In the genomic region with DNA sequence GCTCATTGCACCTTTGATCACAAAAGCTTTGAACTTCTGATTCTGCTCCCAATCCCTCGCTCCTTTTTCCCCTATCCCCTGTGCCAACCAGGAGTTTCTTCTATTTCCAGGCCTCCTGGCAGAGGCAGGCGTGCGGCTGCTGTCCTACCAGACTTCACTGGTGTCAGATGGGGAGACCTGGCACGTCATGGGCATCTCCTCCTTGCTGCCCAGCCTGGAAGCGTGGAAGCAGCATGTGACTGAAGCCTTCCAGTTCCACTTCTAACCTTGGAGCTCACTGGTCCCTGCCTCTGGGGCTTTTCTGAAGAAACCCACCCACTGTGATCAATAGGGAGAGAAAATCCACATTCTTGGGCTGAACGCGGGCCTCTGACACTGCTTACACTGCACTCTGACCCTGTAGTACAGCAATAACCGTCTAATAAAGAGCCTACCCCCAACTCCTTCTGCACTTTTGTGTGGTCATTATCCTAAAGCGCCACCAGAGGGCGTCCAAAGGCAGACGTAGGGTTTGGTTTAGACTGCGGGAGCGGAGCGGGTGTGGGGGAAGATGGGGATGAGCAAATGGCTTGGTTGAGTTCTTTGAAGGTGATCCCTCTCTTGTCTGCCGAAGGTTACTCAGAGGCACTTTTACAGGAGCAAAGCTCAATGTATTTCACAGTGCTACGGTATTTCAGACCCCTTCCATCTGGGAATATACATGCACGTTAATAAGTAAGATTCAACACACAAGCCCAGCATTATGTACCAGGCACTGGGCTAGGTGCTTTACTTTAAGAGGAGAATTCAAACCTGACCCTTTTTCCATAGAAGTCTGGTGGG, we compare ENCODE assay signal across 8 cellular contexts. TPM values are rescaled to one million over a fixed set of nuclear protein-coding genes. Genes with fewer than 3 reads are reported as not detected.
A peak's percentile ranks its signal among the peaks of the same experiment; 100 is the strongest.
DNase-seq lines count a peak whose midpoint lies in the region; ATAC-seq, FAIRE-seq and TF ChIP-seq lines count a peak whose summit lies in the region.

No MANE protein-coding gene starts in this region.

- no peaks in the 10 kb centered on the region for H4K20me1 ChIP-seq in endothelial cell of umbilical vein (replicated peaks; ENCODE audit: control insufficient read depth, extremely low read depth, insufficient read depth, low read length)

- H3K79me2 ChIP-seq in endothelial cell of umbilical vein (ENCODE audit: control insufficient read depth, insufficient read depth, low read length), result no peaks in the 10 kb centered on the region

- FAIRE-seq in endothelial cell of umbilical vein (lab: Jason Lieb, UNC), result peak; percentile 91

- no peak overlapping the region for H3K4me2 ChIP-seq in endothelial cell of umbilical vein (ENCODE audit: insufficient read depth, low read length)

- BruUV-seq in endothelial cell of umbilical vein (replicated peaks; lab: Mats Ljungman, UMichigan), result no TSS peak

- CTCF ChIA-PET in activated CD8-positive, alpha-beta T cell treated with anti-CD3 and anti-CD28 coated beads for 36 hours (lab: Charles Lee), result interaction anchor here (0.6 to 4.3 kb wide), 31 partner anchors 9 to 224 kb away, joined by 3 to 28 read pairs (median 4); partner anchors contain the start of genes HMGCS2 and PHGDH
- CTCF ChIA-PET in endothelial cell of umbilical vein (lab: Charles Lee), result interaction anchor here (0.6 to 3.6 kb wide), 33 partner anchors 8 to 194 kb away, joined by 3 to 28 read pairs (median 3); partner anchors contain the start of genes HMGCS2, PHGDH and REG4

- H3K36me3 ChIP-seq in endothelial cell of umbilical vein (ENCODE audit: control insufficient read depth in 2 of 2, extremely low read depth in 1 of 2, insufficient read depth in 2 of 2, low read length in 2 of 2) (no peaks in the 10 kb centered on the region), mucosa of descending colon (ENCODE audit: low read depth) (no peaks in the 10 kb centered on the region)

- in situ Hi-C loops in GM13976 (cut with MboI; ENCODE audit: low sequenced_read_pairs, unreplicated experiment), result no loop called here

- POLR2A ChIA-PET in activated CD8-positive, alpha-beta T cell treated with anti-CD3 and anti-CD28 coated beads for 36 hours (lab: Charles Lee), result interaction anchor here (0.6 to 5.9 kb wide), 4 partner anchors 12 to 125 kb away, joined by 3 to 43 read pairs (median 3); no protein-coding TSS in a partner anchor
- POLR2A ChIA-PET in endothelial cell of umbilical vein (lab: Charles Lee), result no interaction called here

- H3K27ac ChIP-seq in 22Rv1 (peak overlapping the region; percentile 27; the same call in 1 of the 2 replicates), endothelial cell of umbilical vein (ENCODE audit: insufficient read depth, low read depth, low read length) (no peak overlapping the region)

- no peaks in the 10 kb centered on the region for H3K9me1 ChIP-seq in endothelial cell of umbilical vein (replicated peaks; ENCODE audit: control insufficient read depth, extremely low read depth, insufficient read depth, low read length)

- DNase-seq in GM13976 (ENCODE audit: low spot score) (peak; percentile 76), NCI-H69 (lab: John Stamatoyannopoulos, UW) (peak; percentile 57), endothelial cell of umbilical vein (ENCODE audit: low read depth, low spot score) (peak; percentile 60), mucosa of descending colon (peak in 2 of 3 donors; percentile 64 to 67)
- DNase-seq in activated CD8-positive, alpha-beta T cell treated with anti-CD3 and anti-CD28 coated beads for 36 hours, result peak; percentile 76
- peak; percentile 16 for DNase-seq in stimulated activated CD8-positive, alpha-beta memory T cell treated with anti-CD3 and anti-CD28 coated beads, Interleukin-7, amount 100 ng/mL, for 24 hours (ENCODE audit: low read depth)

- TF ChIP-seq CTCF in 22Rv1 (IDR thresholded peaks at IDR 0.05) (peak; percentile 89), GM13976 (IDR thresholded peaks at IDR 0.05; ENCODE audit: borderline replicate concordance, control extremely low read depth, extremely low read depth, insufficient read depth, missing control alignments) (peak; percentile 84), endothelial cell of umbilical vein (IDR thresholded peaks at IDR 0.05; ENCODE audit: extremely low read depth in 1 of 2, insufficient read depth in 1 of 2, low read depth in 1 of 2, low read length in 2 of 2) (peak; percentile 83 to 85), mucosa of descending colon (IDR thresholded peaks at IDR 0.05) (peak; percentile 53)
- peak; percentile 79 for TF ChIP-seq CTCF in activated CD8-positive, alpha-beta T cell treated with anti-CD3 and anti-CD28 coated beads for 36 hours (IDR thresholded peaks at IDR 0.05)

- no peaks in the 10 kb centered on the region for H3K9me3 Mint-ChIP-seq in activated CD8-positive, alpha-beta T cell treated with anti-CD3 and anti-CD28 coated beads for 36 hours

- no peak overlapping the region for H3K27ac Mint-ChIP-seq in activated CD8-positive, alpha-beta T cell treated with anti-CD3 and anti-CD28 coated beads for 36 hours

- H3K4me3 Mint-ChIP-seq in activated CD8-positive, alpha-beta T cell treated with anti-CD3 and anti-CD28 coated beads for 36 hours, result no peak overlapping the region

- H3K27me3 ChIP-seq in endothelial cell of umbilical vein (ENCODE audit: control insufficient read depth in 2 of 2, insufficient read depth in 2 of 2, low read length in 2 of 2), result peaks cover 0 to 2% of the 10 kb centered on the region in 2 experiments

- no peaks in the 10 kb centered on the region for H3K4me1 ChIP-seq in endothelial cell of umbilical vein (ENCODE audit: control insufficient read depth, extremely low read depth, insufficient read depth, low read length)
- no peaks in the 10 kb centered on the region for H3K4me1 ChIP-seq in mucosa of descending colon (ENCODE audit: low read depth)

- intact Hi-C loops in activated CD8-positive, alpha-beta T cell treated with anti-CD3 and anti-CD28 coated beads for 36 hours (cut with micrococcal nuclease), result no loop called here
- intact Hi-C loops in endothelial cell of umbilical vein (cut with micrococcal nuclease) (loop anchor here (2.0 kb wide), 1 partner anchor 131 kb away; no protein-coding TSS in a partner anchor), mucosa of descending colon (cut with DNase I, micrococcal nuclease) (no loop called here)

- H2AFZ ChIP-seq in endothelial cell of umbilical vein (ENCODE audit: low read depth, low read length), result no peak overlapping the region

- no peak overlapping the region for H3K9ac ChIP-seq in endothelial cell of umbilical vein (replicated peaks; ENCODE audit: extremely low read depth, insufficient read depth, low read length)

- ATAC-seq in HG03378 (IDR thresholded peaks at IDR 0.05; ENCODE audit: unreplicated experiment) (peak; percentile 75), mucosa of descending colon (peak; percentile 86)
- ATAC-seq in activated CD8-positive, alpha-beta T cell treated with anti-CD3 and anti-CD28 coated beads for 36 hours, result peak; percentile 78

- peaks cover 30% of the 10 kb centered on the region for H3K36me3 Mint-ChIP-seq in activated CD8-positive, alpha-beta T cell treated with anti-CD3 and anti-CD28 coated beads for 36 hours (ENCODE audit: low read depth)

- no peaks in the 10 kb centered on the region for H3K9me3 ChIP-seq in endothelial cell of umbilical vein (replicated peaks; ENCODE audit: control insufficient read depth, insufficient read depth, low read length)
- H3K9me3 ChIP-seq in mucosa of descending colon, result no peaks in the 10 kb centered on the region

- dilution Hi-C loops in endothelial cell of umbilical vein (cut with MboI; ENCODE audit: extremely low pct_ligation_motif_present, low sequenced_read_pairs), result no loop called here

- no peaks in the 10 kb centered on the region for H3K27me3 Mint-ChIP-seq in activated CD8-positive, alpha-beta T cell treated with anti-CD3 and anti-CD28 coated beads for 36 hours

- TF ChIP-seq POLR2A in endothelial cell of umbilical vein (IDR thresholded peaks at IDR 0.05; ENCODE audit: low read depth, low read length), result no peak

- H3K4me3 ChIP-seq in endothelial cell of umbilical vein (replicated peaks in 1 of 3; ENCODE audit: insufficient read depth in 1 of 3, low read depth in 1 of 3, low read length in 3 of 3) (no peak overlapping the region), mucosa of descending colon (no peak overlapping the region)

- H3K4me1 Mint-ChIP-seq in activated CD8-positive, alpha-beta T cell treated with anti-CD3 and anti-CD28 coated beads for 36 hours (ENCODE audit: low read depth), result peaks cover 22% of the 10 kb centered on the region

TF ChIP-seq in endothelial cell of umbilical vein, 7 proteins besides CTCF, POLR2A, EP300 and RAD21 (continues in another document):
- no peak for TF ChIP-seq POLR2AphosphoS5 (IDR thresholded peaks at IDR 0.05; ENCODE audit: insufficient read depth, low read depth, low read length)
- TF ChIP-seq MYC (IDR thresholded peaks at IDR 0.05; ENCODE audit: low read depth, low read length), result no peak
- TF ChIP-seq GATA2 (IDR thresholded peaks at IDR 0.05; ENCODE audit: insufficient read depth, insufficient read length, low read depth, low read length), result no peak
- TF ChIP-seq JUN (IDR thresholded peaks at IDR 0.05; ENCODE audit: borderline replicate concordance, insufficient read depth, insufficient read length, low read depth), result no peak
- TF ChIP-seq EZH2 (IDR thresholded peaks at IDR 0.05; ENCODE audit: borderline replicate concordance, low read depth, low read length, severe bottlenecking), result no peak

RNA-seq across cellular contexts. Expression of gene HMGCS2, which starts 24.7 kb away (rescaled TPM):
- total RNA-seq in activated CD8-positive, alpha-beta T cell treated with anti-CD3 and anti-CD28 coated beads for 36 hours, result not detected
- not detected in 2 replicates for total RNA-seq in endothelial cell of umbilical vein
- polyA plus RNA-seq in endothelial cell of umbilical vein, result not detected in 2 replicates
- not detected in 2 replicates for polyA plus RNA-seq in endothelial cell of umbilical vein (2011; cell fraction: cytosol; rRNA removed)
- polyA plus RNA-seq in endothelial cell of umbilical vein (2011; cell fraction: nucleus; rRNA removed), result not detected in 2 replicates
- not detected in 2 replicates for polyA plus RNA-seq in endothelial cell of umbilical vein (2012)
- not detected in 2 replicates for polyA minus RNA-seq in endothelial cell of umbilical vein
- not detected for polyA minus RNA-seq in endothelial cell of umbilical vein (2011; cell fraction: cytosol; rRNA and poly(A)+ RNA removed)
- polyA minus RNA-seq in endothelial cell of umbilical vein (2011; cell fraction: nucleus; rRNA and poly(A)+ RNA removed), result not detected in 2 replicates
- 100 to 1,000 TPM; 135 to 592 (median 270) TPM for total RNA-seq in mucosa of descending colon

RNA-seq across cellular contexts. Expression of gene PHGDH, which starts 32.3 kb away (rescaled TPM):
- 100 to 1,000 TPM; 307 to 322 TPM for total RNA-seq in activated CD8-positive, alpha-beta T cell treated with anti-CD3 and anti-CD28 coated beads for 36 hours
- total RNA-seq in endothelial cell of umbilical vein (101 and 120 TPM in 2 replicates), mucosa of descending colon (10 to 100 TPM in 2 of 3 donors, 1 to 10 TPM in 1; 3.3 to 32.9 (median 13.2) TPM)
- polyA plus RNA-seq in endothelial cell of umbilical vein, result 33.2 and 37.9 TPM in 2 replicates
- 37.2 and 37.8 TPM in 2 replicates for polyA plus RNA-seq in endothelial cell of umbilical vein (2011; cell fraction: cytosol; rRNA removed)
- polyA plus RNA-seq in endothelial cell of umbilical vein (2011; cell fraction: nucleus; rRNA removed), result 42.6 and 45.2 TPM in 2 replicates
- 9.8 and 26.9 TPM in 2 replicates for polyA plus RNA-seq in endothelial cell of umbilical vein (2012)
- polyA minus RNA-seq in endothelial cell of umbilical vein, result 66.7 and 76.5 TPM in 2 replicates
- 201 TPM for polyA minus RNA-seq in endothelial cell of umbilical vein (2011; cell fraction: cytosol; rRNA and poly(A)+ RNA removed)
- 39.4 and 42.3 TPM in 2 replicates for polyA minus RNA-seq in endothelial cell of umbilical vein (2011; cell fraction: nucleus; rRNA and poly(A)+ RNA removed)

Comparison
In these comparisons a context has a peak if more than half of its experiments do, and no peak if none do; other contexts are left out.
1. DNase-seq: peak in every context shown above with its lines; median percentile 76 in GM13976; 76 in activated CD8-positive, alpha-beta T cell treated with anti-CD3 and anti-CD28 coated beads for 36 hours; 66 in mucosa of descending colon; 60 in endothelial cell of umbilical vein; 57 in NCI-H69; 16 in stimulated activated CD8-positive, alpha-beta memory T cell treated with anti-CD3 and anti-CD28 coated beads, Interleukin-7, amount 100 ng/mL, for 24 hours.
2. RNA of gene HMGCS2, which starts 24.7 kb away (total RNA-seq): 135 to 592 TPM in mucosa of descending colon; not detected in activated CD8-positive, alpha-beta T cell treated with anti-CD3 and anti-CD28 coated beads for 36 hours and not detected in endothelial cell of umbilical vein; every median in the first group is over 100 times any median in the second.
3. Peak in every context shown above with its lines, with median percentiles within 50 percentile points of each other: CTCF ChIP-seq and ATAC-seq.